28 cellular contexts compared by ENCODE assay signal in the genomic region with DNA sequence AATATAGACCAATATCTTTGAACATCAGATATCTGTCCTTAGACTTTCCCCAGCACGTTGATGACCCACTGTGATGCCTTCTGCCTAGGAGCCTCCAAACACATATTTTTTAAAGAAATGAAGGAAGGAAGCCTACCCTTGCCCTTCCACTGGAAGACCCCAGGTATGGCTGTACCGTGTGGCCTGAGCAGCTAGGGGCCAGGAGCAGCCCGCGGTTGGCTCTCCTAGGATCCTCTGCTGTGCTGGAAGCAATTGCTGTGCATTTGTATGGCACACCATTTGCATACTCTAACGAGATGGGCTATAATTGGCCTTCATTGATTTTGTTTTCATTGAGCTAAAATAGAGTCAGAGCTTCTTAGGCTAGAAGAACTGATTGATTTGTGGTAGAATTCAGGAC.
"Had no signal": no experiment of that assay in that cellular context is flagged by ENCODE, and none has a peak within 500 bp of the region (broad histone marks: within the 10 kb centered on the region; RNA-seq: fewer than 3 reads in every experiment).

No MANE protein-coding gene starts in this region.

- H3K4me3 ChIP-seq: colonic mucosa, esophagus squamous epithelium, gastrocnemius medialis, heart right ventricle, left lung, lower lobe of right lung, mucosa of descending colon had no signal

- ATAC-seq: effector memory CD8-positive, alpha-beta T cell; esophagus mucosa; gastrocnemius medialis; heart right ventricle; left cardiac atrium; left lung; left ventricle myocardium superior; lower lobe of right lung; mucosa of descending colon had no signal

- H3K36me3 Mint-ChIP-seq: mesothelial cell of epicardium, naive B cell had no signal

- FAIRE-seq: endometrium, islet of Langerhans, keratinocyte had no signal

- H3K4me1 Mint-ChIP-seq: mesothelial cell of epicardium had no signal

- DNase-seq: colonic mucosa; cortex of kidney; effector CD8-positive, alpha-beta T cell; effector memory CD8-positive, alpha-beta T cell; endodermal cell; erythroblast; esophagus squamous epithelium; foreskin fibroblast; foreskin melanocyte; gastrocnemius medialis; glutamatergic neuron; head of caudate nucleus; heart right ventricle; hippocampal formation; left cardiac atrium; left lung; left ventricle myocardium superior; lower lobe of right lung; mesenchymal stem cell; mucosa of descending colon; naive B cell had no signal

- H3K27ac Mint-ChIP-seq: dendritic cell treated with granulocyte-macrophage colony-stimulating factor and Interleukin-4, amounts not matched to agents 40 ng/mL and 50 ng/mL, for 4 days; effector memory CD8-positive, alpha-beta T cell; endodermal cell; mesothelial cell of epicardium; naive B cell had no signal

- H3K27me3 ChIP-seq: colonic mucosa, esophagus squamous epithelium, gastrocnemius medialis, left lung had no signal

- H3K4me3 Mint-ChIP-seq: dendritic cell treated with granulocyte-macrophage colony-stimulating factor and Interleukin-4, amounts not matched to agents 40 ng/mL and 50 ng/mL, for 4 days; effector memory CD8-positive, alpha-beta T cell; endodermal cell; mesothelial cell of epicardium; naive B cell had no signal

- H3K4me1 ChIP-seq: colonic mucosa, esophagus squamous epithelium, gastrocnemius medialis, heart right ventricle, left lung, lower lobe of right lung had no signal

- H3K27ac ChIP-seq: colonic mucosa, epithelial cell of prostate, esophagus squamous epithelium, gastrocnemius medialis, heart right ventricle, left lung, lower lobe of right lung had no signal

- H3K9me3 Mint-ChIP-seq: dendritic cell treated with granulocyte-macrophage colony-stimulating factor and Interleukin-4, amounts not matched to agents 40 ng/mL and 50 ng/mL, for 4 days; effector memory CD8-positive, alpha-beta T cell; endodermal cell; mesothelial cell of epicardium had no signal

- H3K9me3 ChIP-seq: colonic mucosa, esophagus squamous epithelium, gastrocnemius medialis, heart right ventricle, left lung, lower lobe of right lung, mucosa of descending colon had no signal

- H3K36me3 ChIP-seq: colonic mucosa, esophagus squamous epithelium, gastrocnemius medialis, heart right ventricle, left lung, lower lobe of right lung had no signal
